Comparison of ENCODE assay signal across 1 cellular context in the genomic region with DNA sequence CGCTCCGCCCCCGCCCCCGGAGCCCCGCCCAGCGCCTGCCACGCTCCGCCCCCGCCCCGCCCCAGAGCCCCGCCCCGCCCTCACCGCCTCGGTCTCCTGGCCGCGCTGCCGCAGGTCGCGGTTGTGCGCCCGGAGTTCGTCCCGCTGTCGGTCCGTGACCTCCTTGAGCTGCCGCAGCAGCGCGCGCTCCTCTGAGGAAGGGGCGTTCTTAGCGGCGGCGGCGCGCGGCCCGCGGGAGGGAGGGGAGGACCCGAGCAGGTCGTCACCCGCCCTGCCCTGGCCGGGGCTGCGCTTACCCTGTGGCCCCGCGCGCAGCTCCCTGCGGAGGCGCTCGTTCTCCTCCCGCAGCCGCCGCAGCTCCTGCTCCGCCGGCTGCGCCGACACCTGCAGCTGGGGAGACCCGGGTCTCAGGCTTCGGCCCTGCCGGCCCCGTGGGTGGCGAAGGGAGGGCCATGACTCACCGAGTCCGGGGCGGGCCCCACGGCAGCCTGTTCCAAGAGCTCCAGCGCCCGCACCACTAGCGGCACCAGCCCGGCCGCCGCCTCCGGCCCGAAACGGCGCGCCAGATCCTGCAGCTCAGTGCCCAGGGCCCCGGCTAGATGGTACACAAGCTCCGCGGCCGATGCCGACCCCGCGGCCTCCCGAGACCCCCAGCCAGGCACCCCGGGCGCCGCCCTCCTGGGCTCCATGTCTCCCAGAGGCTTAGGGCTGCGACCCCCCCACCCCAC.
TF ChIP-seq lines count a peak whose summit lies in the region.

No MANE protein-coding gene starts in this region.

TF ChIP-seq in HEK293, 187 proteins besides CTCF, POLR2A, EP300 and RAD21 (continued from another document and continues in another):
- TF ChIP-seq, protein P1, sequence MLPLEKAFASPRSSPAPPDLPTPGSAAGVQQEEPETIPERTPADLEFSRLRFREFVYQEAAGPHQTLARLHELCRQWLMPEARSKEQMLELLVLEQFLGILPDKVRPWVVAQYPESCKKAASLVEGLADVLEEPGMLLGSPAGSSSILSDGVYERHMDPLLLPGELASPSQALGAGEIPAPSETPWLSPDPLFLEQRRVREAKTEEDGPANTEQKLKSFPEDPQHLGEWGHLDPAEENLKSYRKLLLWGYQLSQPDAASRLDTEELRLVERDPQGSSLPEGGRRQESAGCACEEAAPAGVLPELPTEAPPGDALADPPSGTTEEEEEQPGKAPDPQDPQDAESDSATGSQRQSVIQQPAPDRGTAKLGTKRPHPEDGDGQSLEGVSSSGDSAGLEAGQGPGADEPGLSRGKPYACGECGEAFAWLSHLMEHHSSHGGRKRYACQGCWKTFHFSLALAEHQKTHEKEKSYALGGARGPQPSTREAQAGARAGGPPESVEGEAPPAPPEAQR (tag by site-specific recombination; IDR thresholded peaks at IDR 0.05) = no peak
- TF ChIP-seq ZNF404 (tag by site-specific recombination; IDR thresholded peaks at IDR 0.05) (no peak), ZNF48 (tag by site-specific recombination; IDR thresholded peaks at IDR 0.05) (no peak), KLF9 (tag by site-specific recombination; IDR thresholded peaks at IDR 0.05; ENCODE audit: low read depth) (no peak), ZNF555 (tag by site-specific recombination; conservative IDR thresholded peaks at IDR 0.05) (no peak), ZNF670 (tag by site-specific recombination; IDR thresholded peaks at IDR 0.05; ENCODE audit: low read depth) (no peak), ZNF596 (tag by site-specific recombination; IDR thresholded peaks at IDR 0.05) (peak; percentile 49; the same call in 1 of the 2 replicates), ZNF530 (tag by site-specific recombination; IDR thresholded peaks at IDR 0.05; ENCODE audit: low read depth) (no peak), SALL2 (tag by site-specific recombination; IDR thresholded peaks at IDR 0.05; ENCODE audit: borderline replicate concordance) (no peak), ZNF561 (tag by site-specific recombination; IDR thresholded peaks at IDR 0.05; ENCODE audit: borderline replicate concordance) (peak; percentile 88), YY2 (tag by site-specific recombination; IDR thresholded peaks at IDR 0.05) (no peak), MZF1 (tag by site-specific recombination; IDR thresholded peaks at IDR 0.05; ENCODE audit: borderline replicate concordance) (no peak), ZBTB8A (tag by site-specific recombination; IDR thresholded peaks at IDR 0.05) (peak; percentile 87), IKZF3 (tag by site-specific recombination; IDR thresholded peaks at IDR 0.05) (no peak), ZNF549 (tag by site-specific recombination; IDR thresholded peaks at IDR 0.05) (no peak), ZSCAN16 (tag by site-specific recombination; IDR thresholded peaks at IDR 0.05) (no peak), ZNF112 (tag by site-specific recombination; IDR thresholded peaks at IDR 0.05) (no peak), ZNF785 (tag by site-specific recombination; IDR thresholded peaks at IDR 0.05) (0 out of 2 replicates have a peak, but pooled peaks have one; percentile 55), ZNF433 (tag by site-specific recombination; IDR thresholded peaks at IDR 0.05; ENCODE audit: low read depth) (no peak), KLF8 (tag by site-specific recombination; IDR thresholded peaks at IDR 0.05) (peak; percentile 74; the same call in 1 of the 2 replicates), KLF16 (tag by site-specific recombination; IDR thresholded peaks at IDR 0.05) (0 out of 2 replicates have a peak, but pooled peaks have one; percentile 22), OVOL3 (tag by site-specific recombination; IDR thresholded peaks at IDR 0.05) (no peak), ZNF629 (tag by site-specific recombination; IDR thresholded peaks at IDR 0.05) (peak; percentile 45; the same call in 1 of the 2 replicates), GLIS2 (tag by site-specific recombination; IDR thresholded peaks at IDR 0.05) (peak; percentile 96), ZNF341 (tag by site-specific recombination; IDR thresholded peaks at IDR 0.05; ENCODE audit: low read depth) (peak; percentile 43), ZNF19 (tag by site-specific recombination; IDR thresholded peaks at IDR 0.05; ENCODE audit: low read depth) (no peak), ZNF157 (tag by site-specific recombination; IDR thresholded peaks at IDR 0.05) (no peak), GLIS1 (tag by site-specific recombination; IDR thresholded peaks at IDR 0.05) (peak; percentile 78), ZNF169 (tag by site-specific recombination; IDR thresholded peaks at IDR 0.05) (0 out of 2 replicates have a peak, but pooled peaks have one; percentile 43), ZNF394 (tag by site-specific recombination; IDR thresholded peaks at IDR 0.05; ENCODE audit: borderline replicate concordance) (peak; percentile 8; the same call in 1 of the 2 replicates), ZNF114 (tag by site-specific recombination; IDR thresholded peaks at IDR 0.05) (no peak)
- TF ChIP-seq, protein P2, sequence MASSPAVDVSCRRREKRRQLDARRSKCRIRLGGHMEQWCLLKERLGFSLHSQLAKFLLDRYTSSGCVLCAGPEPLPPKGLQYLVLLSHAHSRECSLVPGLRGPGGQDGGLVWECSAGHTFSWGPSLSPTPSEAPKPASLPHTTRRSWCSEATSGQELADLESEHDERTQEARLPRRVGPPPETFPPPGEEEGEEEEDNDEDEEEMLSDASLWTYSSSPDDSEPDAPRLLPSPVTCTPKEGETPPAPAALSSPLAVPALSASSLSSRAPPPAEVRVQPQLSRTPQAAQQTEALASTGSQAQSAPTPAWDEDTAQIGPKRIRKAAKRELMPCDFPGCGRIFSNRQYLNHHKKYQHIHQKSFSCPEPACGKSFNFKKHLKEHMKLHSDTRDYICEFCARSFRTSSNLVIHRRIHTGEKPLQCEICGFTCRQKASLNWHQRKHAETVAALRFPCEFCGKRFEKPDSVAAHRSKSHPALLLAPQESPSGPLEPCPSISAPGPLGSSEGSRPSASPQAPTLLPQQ (tag by site-specific recombination; IDR thresholded peaks at IDR 0.05) = peak; percentile 94
- TF ChIP-seq, protein P3, sequence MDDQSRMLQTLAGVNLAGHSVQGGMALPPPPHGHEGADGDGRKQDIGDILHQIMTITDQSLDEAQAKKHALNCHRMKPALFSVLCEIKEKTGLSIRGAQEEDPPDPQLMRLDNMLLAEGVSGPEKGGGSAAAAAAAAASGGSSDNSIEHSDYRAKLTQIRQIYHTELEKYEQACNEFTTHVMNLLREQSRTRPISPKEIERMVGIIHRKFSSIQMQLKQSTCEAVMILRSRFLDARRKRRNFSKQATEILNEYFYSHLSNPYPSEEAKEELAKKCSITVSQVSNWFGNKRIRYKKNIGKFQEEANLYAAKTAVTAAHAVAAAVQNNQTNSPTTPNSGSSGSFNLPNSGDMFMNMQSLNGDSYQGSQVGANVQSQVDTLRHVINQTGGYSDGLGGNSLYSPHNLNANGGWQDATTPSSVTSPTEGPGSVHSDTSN (CRISPR knock-in tag; IDR thresholded peaks at IDR 0.05) = peak; percentile 53
- TF ChIP-seq, protein P4, sequence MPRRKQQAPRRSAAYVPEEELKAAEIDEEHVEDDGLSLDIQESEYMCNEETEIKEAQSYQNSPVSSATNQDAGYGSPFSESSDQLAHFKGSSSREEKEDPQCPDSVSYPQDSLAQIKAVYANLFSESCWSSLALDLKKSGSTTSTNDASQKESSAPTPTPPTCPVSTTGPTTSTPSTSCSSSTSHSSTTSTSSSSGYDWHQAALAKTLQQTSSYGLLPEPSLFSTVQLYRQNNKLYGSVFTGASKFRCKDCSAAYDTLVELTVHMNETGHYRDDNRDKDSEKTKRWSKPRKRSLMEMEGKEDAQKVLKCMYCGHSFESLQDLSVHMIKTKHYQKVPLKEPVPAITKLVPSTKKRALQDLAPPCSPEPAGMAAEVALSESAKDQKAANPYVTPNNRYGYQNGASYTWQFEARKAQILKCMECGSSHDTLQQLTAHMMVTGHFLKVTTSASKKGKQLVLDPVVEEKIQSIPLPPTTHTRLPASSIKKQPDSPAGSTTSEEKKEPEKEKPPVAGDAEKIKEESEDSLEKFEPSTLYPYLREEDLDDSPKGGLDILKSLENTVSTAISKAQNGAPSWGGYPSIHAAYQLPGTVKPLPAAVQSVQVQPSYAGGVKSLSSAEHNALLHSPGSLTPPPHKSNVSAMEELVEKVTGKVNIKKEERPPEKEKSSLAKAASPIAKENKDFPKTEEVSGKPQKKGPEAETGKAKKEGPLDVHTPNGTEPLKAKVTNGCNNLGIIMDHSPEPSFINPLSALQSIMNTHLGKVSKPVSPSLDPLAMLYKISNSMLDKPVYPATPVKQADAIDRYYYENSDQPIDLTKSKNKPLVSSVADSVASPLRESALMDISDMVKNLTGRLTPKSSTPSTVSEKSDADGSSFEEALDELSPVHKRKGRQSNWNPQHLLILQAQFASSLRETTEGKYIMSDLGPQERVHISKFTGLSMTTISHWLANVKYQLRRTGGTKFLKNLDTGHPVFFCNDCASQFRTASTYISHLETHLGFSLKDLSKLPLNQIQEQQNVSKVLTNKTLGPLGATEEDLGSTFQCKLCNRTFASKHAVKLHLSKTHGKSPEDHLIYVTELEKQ (tag by site-specific recombination; IDR thresholded peaks at IDR 0.05; ENCODE audit: borderline replicate concordance) = no peak
- TF ChIP-seq, protein P5, sequence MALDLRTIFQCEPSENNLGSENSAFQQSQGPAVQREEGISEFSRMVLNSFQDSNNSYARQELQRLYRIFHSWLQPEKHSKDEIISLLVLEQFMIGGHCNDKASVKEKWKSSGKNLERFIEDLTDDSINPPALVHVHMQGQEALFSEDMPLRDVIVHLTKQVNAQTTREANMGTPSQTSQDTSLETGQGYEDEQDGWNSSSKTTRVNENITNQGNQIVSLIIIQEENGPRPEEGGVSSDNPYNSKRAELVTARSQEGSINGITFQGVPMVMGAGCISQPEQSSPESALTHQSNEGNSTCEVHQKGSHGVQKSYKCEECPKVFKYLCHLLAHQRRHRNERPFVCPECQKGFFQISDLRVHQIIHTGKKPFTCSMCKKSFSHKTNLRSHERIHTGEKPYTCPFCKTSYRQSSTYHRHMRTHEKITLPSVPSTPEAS (tag by site-specific recombination; IDR thresholded peaks at IDR 0.05) = no peak
- TF ChIP-seq, protein P6, sequence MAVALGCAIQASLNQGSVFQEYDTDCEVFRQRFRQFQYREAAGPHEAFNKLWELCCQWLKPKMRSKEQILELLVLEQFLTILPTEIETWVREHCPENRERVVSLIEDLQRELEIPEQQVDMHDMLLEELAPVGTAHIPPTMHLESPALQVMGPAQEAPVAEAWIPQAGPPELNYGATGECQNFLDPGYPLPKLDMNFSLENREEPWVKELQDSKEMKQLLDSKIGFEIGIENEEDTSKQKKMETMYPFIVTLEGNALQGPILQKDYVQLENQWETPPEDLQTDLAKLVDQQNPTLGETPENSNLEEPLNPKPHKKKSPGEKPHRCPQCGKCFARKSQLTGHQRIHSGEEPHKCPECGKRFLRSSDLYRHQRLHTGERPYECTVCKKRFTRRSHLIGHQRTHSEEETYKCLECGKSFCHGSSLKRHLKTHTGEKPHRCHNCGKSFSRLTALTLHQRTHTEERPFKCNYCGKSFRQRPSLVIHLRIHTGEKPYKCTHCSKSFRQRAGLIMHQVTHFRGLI (tag by site-specific recombination; IDR thresholded peaks at IDR 0.05) = peak; percentile 99
- TF ChIP-seq, protein P7, sequence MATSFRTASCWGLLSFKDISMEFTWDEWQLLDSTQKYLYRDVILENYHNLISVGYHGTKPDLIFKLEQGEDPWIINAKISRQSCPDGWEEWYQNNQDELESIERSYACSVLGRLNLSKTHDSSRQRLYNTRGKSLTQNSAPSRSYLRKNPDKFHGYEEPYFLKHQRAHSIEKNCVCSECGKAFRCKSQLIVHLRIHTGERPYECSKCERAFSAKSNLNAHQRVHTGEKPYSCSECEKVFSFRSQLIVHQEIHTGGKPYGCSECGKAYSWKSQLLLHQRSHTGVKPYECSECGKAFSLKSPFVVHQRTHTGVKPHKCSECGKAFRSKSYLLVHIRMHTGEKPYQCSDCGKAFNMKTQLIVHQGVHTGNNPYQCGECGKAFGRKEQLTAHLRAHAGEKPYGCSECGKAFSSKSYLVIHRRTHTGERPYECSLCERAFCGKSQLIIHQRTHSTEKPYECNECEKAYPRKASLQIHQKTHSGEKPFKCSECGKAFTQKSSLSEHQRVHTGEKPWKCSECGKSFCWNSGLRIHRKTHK (tag by site-specific recombination; IDR thresholded peaks at IDR 0.05) = no peak
- TF ChIP-seq, protein P8, sequence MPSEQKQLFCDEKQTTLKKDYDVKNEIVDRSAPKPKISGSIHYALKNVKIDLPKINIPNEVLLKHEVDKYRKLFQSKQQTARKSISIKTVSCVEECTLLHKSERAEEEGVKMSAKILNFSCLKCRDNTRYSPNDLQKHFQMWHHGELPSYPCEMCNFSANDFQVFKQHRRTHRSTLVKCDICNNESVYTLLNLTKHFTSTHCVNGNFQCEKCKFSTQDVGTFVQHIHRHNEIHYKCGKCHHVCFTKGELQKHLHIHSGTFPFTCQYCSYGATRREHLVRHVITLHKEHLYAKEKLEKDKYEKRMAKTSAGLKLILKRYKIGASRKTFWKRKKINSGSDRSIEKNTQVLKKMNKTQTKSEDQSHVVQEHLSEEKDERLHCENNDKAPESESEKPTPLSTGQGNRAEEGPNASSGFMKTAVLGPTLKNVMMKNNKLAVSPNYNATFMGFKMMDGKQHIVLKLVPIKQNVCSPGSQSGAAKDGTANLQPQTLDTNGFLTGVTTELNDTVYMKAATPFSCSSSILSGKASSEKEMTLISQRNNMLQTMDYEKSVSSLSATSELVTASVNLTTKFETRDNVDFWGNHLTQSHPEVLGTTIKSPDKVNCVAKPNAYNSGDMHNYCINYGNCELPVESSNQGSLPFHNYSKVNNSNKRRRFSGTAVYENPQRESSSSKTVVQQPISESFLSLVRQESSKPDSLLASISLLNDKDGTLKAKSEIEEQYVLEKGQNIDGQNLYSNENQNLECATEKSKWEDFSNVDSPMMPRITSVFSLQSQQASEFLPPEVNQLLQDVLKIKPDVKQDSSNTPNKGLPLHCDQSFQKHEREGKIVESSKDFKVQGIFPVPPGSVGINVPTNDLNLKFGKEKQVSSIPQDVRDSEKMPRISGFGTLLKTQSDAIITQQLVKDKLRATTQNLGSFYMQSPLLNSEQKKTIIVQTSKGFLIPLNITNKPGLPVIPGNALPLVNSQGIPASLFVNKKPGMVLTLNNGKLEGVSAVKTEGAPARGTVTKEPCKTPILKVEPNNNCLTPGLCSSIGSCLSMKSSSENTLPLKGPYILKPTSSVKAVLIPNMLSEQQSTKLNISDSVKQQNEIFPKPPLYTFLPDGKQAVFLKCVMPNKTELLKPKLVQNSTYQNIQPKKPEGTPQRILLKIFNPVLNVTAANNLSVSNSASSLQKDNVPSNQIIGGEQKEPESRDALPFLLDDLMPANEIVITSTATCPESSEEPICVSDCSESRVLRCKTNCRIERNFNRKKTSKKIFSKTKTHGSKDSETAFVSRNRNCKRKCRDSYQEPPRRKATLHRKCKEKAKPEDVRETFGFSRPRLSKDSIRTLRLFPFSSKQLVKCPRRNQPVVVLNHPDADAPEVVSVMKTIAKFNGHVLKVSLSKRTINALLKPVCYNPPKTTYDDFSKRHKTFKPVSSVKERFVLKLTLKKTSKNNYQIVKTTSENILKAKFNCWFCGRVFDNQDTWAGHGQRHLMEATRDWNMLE (tag by site-specific recombination; conservative IDR thresholded peaks at IDR 0.05; ENCODE audit: low read depth) = no peak
- TF ChIP-seq, protein P9, sequence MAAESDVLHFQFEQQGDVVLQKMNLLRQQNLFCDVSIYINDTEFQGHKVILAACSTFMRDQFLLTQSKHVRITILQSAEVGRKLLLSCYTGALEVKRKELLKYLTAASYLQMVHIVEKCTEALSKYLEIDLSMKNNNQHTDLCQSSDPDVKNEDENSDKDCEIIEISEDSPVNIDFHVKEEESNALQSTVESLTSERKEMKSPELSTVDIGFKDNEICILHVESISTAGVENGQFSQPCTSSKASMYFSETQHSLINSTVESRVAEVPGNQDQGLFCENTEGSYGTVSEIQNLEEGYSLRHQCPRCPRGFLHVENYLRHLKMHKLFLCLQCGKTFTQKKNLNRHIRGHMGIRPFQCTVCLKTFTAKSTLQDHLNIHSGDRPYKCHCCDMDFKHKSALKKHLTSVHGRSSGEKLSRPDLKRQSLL (tag by site-specific recombination; IDR thresholded peaks at IDR 0.05) = peak; percentile 96
